In genomic region chr5:67095346-67095871, GRCh38 we compare ENCODE assay signal across 10 cellular contexts.
A peak's percentile ranks its signal among the peaks of the same experiment; 100 is the strongest.
DNase-seq lines count a peak whose midpoint lies in the region; ATAC-seq and TF ChIP-seq lines count a peak whose summit lies in the region.
"Had no signal": no experiment of that assay in that cellular context is flagged by ENCODE, and none has a peak within 500 bp of the region (broad histone marks: within the 10 kb centered on the region; RNA-seq: fewer than 3 reads in every experiment).

No MANE protein-coding gene starts in this region.

- TF ChIP-seq CTCF in brain (conservative IDR thresholded peaks at IDR 0.05) = no peak
- TF ChIP-seq CTCF in psoas muscle (IDR thresholded peaks at IDR 0.05) = no peak

- no peaks in the 10 kb centered on the region for H3K9me3 ChIP-seq in right cardiac atrium (ENCODE audit: control insufficient read depth, low read length)
- no peaks in the 10 kb centered on the region for H3K9me3 ChIP-seq in psoas muscle
- H3K9me3 ChIP-seq: Caco-2 had no signal

- H3K27me3 ChIP-seq in right cardiac atrium (ENCODE audit: control insufficient read depth, insufficient read depth) (no peaks in the 10 kb centered on the region), psoas muscle (ENCODE audit: insufficient read depth in 3 of 3, low read length in 2 of 3) (no peaks in the 10 kb centered on the region)

- H3K36me3 Mint-ChIP-seq in brain = no peaks in the 10 kb centered on the region

- ATAC-seq in right cardiac atrium = peak; percentile 97 to 98
- peak; percentile 75 to 91 (median 86) for ATAC-seq in psoas muscle
- no peak for ATAC-seq in GM18870 (IDR thresholded peaks at IDR 0.05; ENCODE audit: unreplicated experiment)

- H3K9me3 Mint-ChIP-seq in brain = no peaks in the 10 kb centered on the region

- H3K36me3 ChIP-seq in psoas muscle (ENCODE audit: insufficient read depth in 1 of 2, low read depth in 1 of 2) = peaks cover 5 to 25% of the 10 kb centered on the region in 2 donors

- H3K4me3 ChIP-seq in right cardiac atrium (ENCODE audit: low read length) (peak overlapping the region; percentile 12), psoas muscle (peak overlapping the region; percentile 21)

- H3K27ac Mint-ChIP-seq in brain = peak overlapping the region in 4 of 5 experiments; percentile 59 to 96 (median 90)

- H3K27me3 Mint-ChIP-seq in brain = peaks cover 4% of the 10 kb centered on the region

- H3K4me1 ChIP-seq in right cardiac atrium (ENCODE audit: control insufficient read depth, insufficient read depth, low read length) = peaks cover 7% of the 10 kb centered on the region
- H3K4me1 ChIP-seq in psoas muscle = peaks cover 35% of the 10 kb centered on the region

- intact Hi-C loops in right cardiac atrium (cut with DNase I) (loop anchor here in 2 of 4 donors (10.0 kb wide), 2 partner anchors 91 to 111 kb away; no protein-coding TSS in a partner anchor), psoas muscle (cut with DNase I) (loop anchor here in 1 of 2 donors (5.0 kb wide), 1 partner anchor 93 kb away; no protein-coding TSS in a partner anchor)

- H3K27ac ChIP-seq in right cardiac atrium (ENCODE audit: low read length) = peak overlapping the region; percentile 57
- H3K27ac ChIP-seq in psoas muscle = peak overlapping the region; percentile 67

- WGBS in right cardiac atrium = 7% methylated on average over 6 of the region's 6 CpGs
- WGBS in psoas muscle, 3 donors = 12 to 20% (median 16%) methylated on average over 6 of the region's 6 CpGs

- H3K4me1 Mint-ChIP-seq in brain = peaks cover 57% of the 10 kb centered on the region

- peak overlapping the region in 3 of 5 experiments; percentile 13 to 47 (median 25) for H3K4me3 Mint-ChIP-seq in brain

- DNase-seq in EH (ENCODE audit: low read depth) (peak; percentile 42), right cardiac atrium (peak; percentile 85 to 91 (median 87)), psoas muscle (peak; percentile 67 to 82), NCI-H2227 (lab: John Stamatoyannopoulos, UW; ENCODE audit: unreplicated experiment) (no peak), NCI-H2171 treated with DMSO at 0.1 percent for 48 hours (lab: John Stamatoyannopoulos, UW) (no peak), superior temporal gyrus (ENCODE audit: extremely low spot score) (no peak)
- DNase-seq: Caco-2; stimulated activated naive CD4-positive, alpha-beta T cell treated with Interleukin-2 at 50 U/mL for 16 hours had no signal

Comparison
In these comparisons a context has a peak if more than half of its experiments do, and no peak if none do; other contexts are left out.
1. DNase-seq: peak in EH (single experiment), right cardiac atrium (3 of 3) and psoas muscle (2 of 2); none in NCI-H2227 (single experiment), NCI-H2171 treated with DMSO at 0.1 percent for 48 hours (single experiment) and superior temporal gyrus (single experiment).